ENCODE assay signal across 8 cellular contexts in the genomic region with DNA sequence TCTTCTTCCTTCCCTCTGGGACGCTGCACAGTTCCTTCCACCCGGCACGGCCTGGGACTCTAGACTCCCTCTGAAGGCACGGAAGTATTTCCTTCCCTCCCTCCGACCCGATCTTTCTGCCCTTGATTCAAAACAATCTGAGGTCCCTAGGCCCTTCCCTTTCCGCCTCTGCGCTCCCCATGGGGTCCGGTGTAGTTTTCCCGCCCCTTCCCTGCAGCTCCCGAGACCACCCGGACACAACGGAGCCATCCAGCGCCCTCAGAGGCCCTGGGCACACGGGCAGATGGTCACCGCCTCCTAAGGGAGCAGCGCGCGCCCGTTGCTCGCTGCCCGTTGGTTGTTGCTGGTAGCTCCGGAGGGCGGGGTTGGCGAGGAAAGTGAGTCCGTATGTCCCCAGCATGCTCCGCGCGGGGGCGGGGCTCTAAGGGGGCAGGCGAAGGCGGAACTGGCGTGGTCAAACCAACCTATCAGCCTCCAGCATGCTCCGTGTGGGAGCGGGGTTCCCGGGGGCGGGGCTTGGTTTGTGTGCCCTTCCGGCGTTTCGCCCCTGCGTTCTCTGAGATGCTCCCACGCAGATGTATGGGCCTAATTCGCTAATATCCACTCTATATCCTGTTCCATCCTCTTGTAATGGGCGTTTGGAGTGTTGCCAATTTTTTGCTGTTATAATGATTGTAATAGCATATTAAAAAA.
A peak's percentile ranks its signal among the peaks of the same experiment; 100 is the strongest.
DNase-seq lines count a peak whose midpoint lies in the region; ATAC-seq lines count a peak whose summit lies in the region.

No MANE protein-coding gene starts in this region.

- ATAC-seq in GM19023 (IDR thresholded peaks at IDR 0.05; ENCODE audit: unreplicated experiment) (peak; percentile 91), HG03196 (IDR thresholded peaks at IDR 0.05; ENCODE audit: unreplicated experiment) (peak; percentile 86)

- DNase-seq in AG08396 (ENCODE audit: low spot score) (peak; percentile 97), NCI-H226 (peak; percentile 91), inferior parietal cortex (ENCODE audit: extremely low spot score) (peak; percentile 97), smooth muscle cell of the brain vasculature (ENCODE audit: low read depth, low spot score) (peak; percentile 98)
- peak; percentile 97 to 99 (median 98) for DNase-seq in activated CD4-positive, CD25-positive, alpha-beta regulatory T cell (lab: John Stamatoyannopoulos, UW)
- peak; percentile 97 for DNase-seq in central memory CD4-positive, alpha-beta T cell

Comparison
In these comparisons a context has a peak if more than half of its experiments do, and no peak if none do; other contexts are left out.
1. Peak in every context shown above with its lines: DNase-seq and ATAC-seq.